8 cellular contexts compared by ENCODE assay signal in the genomic region with DNA sequence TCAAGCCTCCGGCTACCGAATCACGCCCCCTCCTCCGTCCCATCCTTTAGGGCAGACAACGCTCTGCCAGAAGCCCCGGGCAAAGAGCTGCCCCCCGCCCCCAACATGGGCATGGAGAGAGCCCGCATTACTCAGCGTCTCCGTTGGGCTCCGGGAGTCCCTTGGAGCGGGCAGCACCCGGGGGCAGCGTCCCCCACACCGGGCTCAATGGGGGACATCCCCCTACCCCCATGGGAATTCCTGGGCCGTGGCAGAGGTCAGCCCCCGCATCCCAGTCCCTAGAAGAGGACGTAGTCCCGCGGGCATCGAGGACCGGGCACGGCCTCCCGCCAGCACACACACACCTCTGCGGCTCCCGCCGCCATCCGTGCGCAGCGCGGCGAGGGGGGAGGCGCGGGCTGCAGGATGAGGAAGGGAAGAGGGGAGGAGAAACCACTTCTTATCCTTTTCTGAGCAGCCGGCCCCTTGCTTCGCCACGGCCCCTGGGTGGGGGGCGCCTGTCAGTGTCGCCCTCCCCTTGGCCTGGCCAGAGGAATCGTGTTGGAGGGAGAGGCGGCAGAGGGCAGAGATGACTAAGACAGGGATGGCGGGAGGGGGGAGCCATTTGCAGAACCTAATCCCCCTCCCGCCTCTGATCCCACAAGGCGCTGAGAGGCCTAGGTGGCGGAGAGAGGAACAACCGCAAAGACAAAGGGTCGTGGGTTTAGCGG. TPM values are rescaled to one million over a fixed set of nuclear protein-coding genes. Genes with fewer than 3 reads are reported as not detected.
A peak's percentile ranks its signal among the peaks of the same experiment; 100 is the strongest.
DNase-seq lines count a peak whose midpoint lies in the region; ATAC-seq, FAIRE-seq and TF ChIP-seq lines count a peak whose summit lies in the region.

No MANE protein-coding gene starts in this region.

- H3K4me1 ChIP-seq in lung (ENCODE audit: control insufficient read depth in 2 of 2, insufficient read depth in 2 of 2, low read length in 2 of 2) (peaks cover 0 to 6% of the 10 kb centered on the region in 2 donors), upper lobe of right lung (peaks cover 10% of the 10 kb centered on the region)

- no peak for ATAC-seq in lung (ENCODE audit: insufficient read depth, low FRiP score)
- ATAC-seq in upper lobe of right lung, result peak; percentile 20
- no peak for ATAC-seq in GM18498 (IDR thresholded peaks at IDR 0.05; ENCODE audit: unreplicated experiment)

- intact Hi-C loops in dorsolateral prefrontal cortex (cut with DNase I), result loop anchor here in 1 of 2 donors (5.0 kb wide), 1 partner anchor 138 kb away; the partner anchor contains the start of gene SLC27A4
- intact Hi-C loops in upper lobe of right lung (cut with DNase I), result no loop called here

- 2% methylated on average over 48 of the region's 48 CpGs for WGBS in lung, 2 donors

- TF ChIP-seq CTCF in dorsolateral prefrontal cortex (IDR thresholded peaks at IDR 0.05 in 54 of 56, conservative IDR thresholded peaks at IDR 0.05 in 2 of 56; ENCODE audit: low read depth in 1 of 56, partially characterized antibody in 56 of 56), result no peak
- no peak for TF ChIP-seq CTCF in lung (IDR thresholded peaks at IDR 0.05; ENCODE audit: control extremely low read depth, extremely low read depth)
- no peak for TF ChIP-seq CTCF in upper lobe of right lung (IDR thresholded peaks at IDR 0.05)

- H3K36me3 ChIP-seq in lung (ENCODE audit: control insufficient read depth in 2 of 2, insufficient read depth in 2 of 2, low read length in 2 of 2), result no peaks in the 10 kb centered on the region
- no peaks in the 10 kb centered on the region for H3K36me3 ChIP-seq in upper lobe of right lung

- peaks cover 0 to 5% (median 0%) of the 10 kb centered on the region in 45 donors for H3K27me3 ChIP-seq in dorsolateral prefrontal cortex
- H3K27me3 ChIP-seq in lung (ENCODE audit: control insufficient read depth, insufficient read depth), result no peaks in the 10 kb centered on the region
- peaks cover 25% of the 10 kb centered on the region for H3K27me3 ChIP-seq in upper lobe of right lung

- H3K9me3 ChIP-seq in lung (ENCODE audit: control insufficient read depth in 2 of 2, insufficient read depth in 1 of 2, low read length in 1 of 2) (no peaks in the 10 kb centered on the region), upper lobe of right lung (no peaks in the 10 kb centered on the region)

- H3K27ac ChIP-seq in dorsolateral prefrontal cortex (peak overlapping the region in 56 of 59 donors; percentile 18 to 97 (median 84)), lung (ENCODE audit: low read depth in 1 of 2, low read length in 1 of 2) (no peak overlapping the region), upper lobe of right lung (no peak overlapping the region)

- no peak for FAIRE-seq in RCC 7860 (lab: Jason Lieb, UNC)

- H3K4me3 ChIP-seq in dorsolateral prefrontal cortex, result peak overlapping the region; percentile 43 to 87 (median 76)
- peak overlapping the region; percentile 14 for H3K4me3 ChIP-seq in lung
- H3K4me3 ChIP-seq in upper lobe of right lung, result peak overlapping the region; percentile 58

- DNase-seq in CMK (ENCODE audit: low read depth) (peak; percentile 52), HS-27A (ENCODE audit: low read depth) (peak; percentile 19), RCC 7860 (ENCODE audit: low spot score) (peak; percentile 78), dorsolateral prefrontal cortex (peak in 4 of 10 donors; percentile 42 to 69 (median 61)), lung (ENCODE audit: low spot score) (no peak), upper lobe of right lung (no peak), inferior parietal cortex (ENCODE audit: extremely low spot score) (no peak)

RNA-seq across cellular contexts. Expression of gene DNM1, which starts 0.8 kb away (rescaled TPM):
- total RNA-seq in dorsolateral prefrontal cortex (1,000 to 10,000 TPM in 1 of 120 experiments, 100 to 1,000 TPM in 119; 213 to 1,033 (median 740) TPM), lung (10 to 100 TPM in 1 of 2 donors, 1 to 10 TPM in 1; 8.2 to 23.7 TPM), upper lobe of right lung (5.2 TPM)
- polyA plus RNA-seq in lung, result 1 to 10 TPM; 1.2 to 3.9 TPM

RNA-seq across cellular contexts. Expression of gene CIZ1, which starts 12.6 kb away (rescaled TPM):
- total RNA-seq in dorsolateral prefrontal cortex (100 to 1,000 TPM; 120 to 216 (median 165) TPM), lung (10 to 100 TPM; 36.6 to 83.7 TPM), upper lobe of right lung (107 TPM)
- 10 to 100 TPM; 43.3 to 57.6 TPM for polyA plus RNA-seq in lung

RNA-seq across cellular contexts. Expression of gene BBLN, which starts 43.9 kb away (rescaled TPM):
- total RNA-seq in dorsolateral prefrontal cortex (100 to 1,000 TPM in 104 of 120 experiments, 10 to 100 TPM in 16; 56.9 to 208 (median 122) TPM), lung (10 to 100 TPM; 19.2 to 56.4 TPM), upper lobe of right lung (39.0 TPM)
- polyA plus RNA-seq in lung, result 100 to 1,000 TPM in 1 of 2 donors, 10 to 100 TPM in 1; 66.7 to 138 TPM

RNA-seq across cellular contexts. Expression of gene LCN2, which starts 54.7 kb away (rescaled TPM):
- 10 to 100 TPM in 1 of 120 experiments, 1 to 10 TPM in 18, under 1 TPM in 4, not detected in 97; 0.59 to 10.1 (median 1.4) TPM for total RNA-seq in dorsolateral prefrontal cortex
- total RNA-seq in lung, result 100 to 1,000 TPM; 114 to 281 TPM
- 100 to 1,000 TPM; 309 to 842 TPM for polyA plus RNA-seq in lung
- 14.3 TPM for total RNA-seq in upper lobe of right lung

Comparison
In these comparisons a context has a peak if more than half of its experiments do, and no peak if none do; other contexts are left out.
1. DNase-seq: peak in CMK (single experiment), HS-27A (single experiment) and RCC 7860 (single experiment); none in lung (single experiment), upper lobe of right lung (single experiment) and inferior parietal cortex (single experiment).
2. H3K27ac ChIP-seq: peak in dorsolateral prefrontal cortex (56 of 59); none in lung (0 of 2) and upper lobe of right lung (single experiment).
3. H3K4me3 ChIP-seq: peak in every context shown above with its lines; median percentile 76 in dorsolateral prefrontal cortex; 58 in upper lobe of right lung; 14 in lung.
4. RNA of gene DNM1, which starts 0.8 kb away (total RNA-seq): 213 to 1,033 TPM in dorsolateral prefrontal cortex; 8.2 to 23.7 TPM in lung and 5.2 TPM in upper lobe of right lung (single experiment); every median in the first group is over 4 times any median in the second.